Comparison of ENCODE assay signal across 29 cellular contexts in the genomic region with DNA sequence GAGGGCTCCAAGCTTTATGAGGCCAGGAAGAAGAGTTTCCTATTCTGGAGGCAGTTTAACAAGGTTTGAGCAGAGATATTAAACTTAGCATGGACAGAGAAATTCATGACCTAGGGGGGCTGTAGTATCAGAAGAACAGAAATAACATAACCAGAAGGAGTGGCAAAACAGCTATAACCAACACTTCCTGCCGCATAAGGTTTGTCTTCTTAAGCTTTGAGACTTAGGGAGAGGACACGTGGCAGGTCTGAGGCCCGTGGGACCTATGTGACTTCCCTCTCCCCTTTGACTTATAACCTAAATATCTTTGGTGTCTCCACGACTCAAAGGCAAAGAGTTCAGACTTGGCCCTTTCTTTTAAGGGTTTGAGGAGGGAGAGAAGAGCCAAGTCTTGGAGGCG.
"Had no signal": no experiment of that assay in that cellular context is flagged by ENCODE, and none has a peak within 500 bp of the region (broad histone marks: within the 10 kb centered on the region; RNA-seq: fewer than 3 reads in every experiment).

No MANE protein-coding gene starts in this region.

- H3K9ac ChIP-seq: neural progenitor cell, parathyroid adenoma had no signal

- H2AFZ ChIP-seq: neural progenitor cell, parathyroid adenoma had no signal

- H3K9me3 Mint-ChIP-seq: activated T-cell treated with anti-CD3 and anti-CD28 coated beads, Interleukin-2, amount 50 U/mL, for 4 hours; activated T-helper 17 cell treated with anti-CD3 and anti-CD28 coated beads, Interleukin-2, amount 50 U/mL, for 72 hours; mesothelial cell of epicardium; naive thymus-derived CD4-positive, alpha-beta T cell; neural progenitor cell; stimulated activated naive B cell treated with anti-CD40 and anti-IgM and Interleukin-4, amounts not matched to agents 10 μg/mL and 1 μg/mL and 100 μg/mL, for 72 hours; T-helper 1 cell treated with Interleukin-12 subunit alpha and Interleukin-12 subunit beta and Interleukin-4 antibody, amounts not matched to agents 30 μg/mL and 1 μg/mL, for 36 hours had no signal

- H3K36me3 Mint-ChIP-seq: naive thymus-derived CD4-positive, alpha-beta T cell had no signal

- H3K4me2 ChIP-seq: neural progenitor cell had no signal

- H3K27me3 ChIP-seq: adrenal gland, body of pancreas, colonic mucosa, neural progenitor cell, sigmoid colon, transverse colon had no signal

- DNase-seq: activated CD4-positive, alpha-beta T cell treated with anti-CD3 and anti-CD28 coated beads for 4 hours; activated CD4-positive, alpha-beta T cell treated with anti-CD3 and anti-CD28 coated beads, Interleukin-2, amount 50 U/mL, for 4 hours; activated gamma-delta T cell treated with Interleukin-2 at 50 U/mL for 16 hours; activated naive CD4-positive, alpha-beta T cell treated with anti-CD3 and anti-CD28 coated beads, Interleukin-2, amount 50 U/mL, for 16 hours; activated T-cell treated with anti-CD3 and anti-CD28 coated beads, Interleukin-2, amount 50 U/mL, for 4 hours; adrenal gland; aorta; body of pancreas; cerebellar nuclear complex; colonic mucosa; effector CD8-positive, alpha-beta T cell; islet precursor cell; left ventricle myocardium superior; occipital lobe; psoas muscle; sigmoid colon; small intestine; stimulated activated CD4-positive, alpha-beta T cell treated with anti-CD3 and anti-CD28 coated beads, Interleukin-4, amount 100 ng/mL, for 4 hours; stimulated activated CD8-positive, alpha-beta memory T cell treated with anti-CD3 and anti-CD28 coated beads, Interleukin-4, amount 100 ng/mL, for 48 hours; stimulated activated naive B cell treated with anti-CD40 and anti-IgM and Interleukin-4, amounts not matched to agents 10 μg/mL and 1 μg/mL and 100 μg/mL, for 72 hours; T-helper 9 cell; transverse colon had no signal

- H3K9me3 ChIP-seq: adrenal gland, body of pancreas, colonic mucosa, psoas muscle, sigmoid colon, transverse colon had no signal

- H3K4me3 ChIP-seq: adrenal gland, body of pancreas, colonic mucosa, neural progenitor cell, psoas muscle, sigmoid colon, transverse colon had no signal

- H3K27ac Mint-ChIP-seq: stimulated activated naive B cell treated with anti-CD40 and anti-IgM and Interleukin-4, amounts not matched to agents 10 μg/mL and 1 μg/mL and 100 μg/mL, for 72 hours; T-helper 1 cell treated with Interleukin-12 subunit alpha and Interleukin-12 subunit beta and Interleukin-4 antibody, amounts not matched to agents 30 μg/mL and 1 μg/mL, for 36 hours had no signal

- ATAC-seq: activated T-cell treated with anti-CD3 and anti-CD28 coated beads, Interleukin-2, amount 50 U/mL, for 4 hours; activated T-helper 17 cell treated with anti-CD3 and anti-CD28 coated beads, Interleukin-2, amount 50 U/mL, for 72 hours; body of pancreas; left ventricle myocardium superior; naive thymus-derived CD4-positive, alpha-beta T cell; psoas muscle; stimulated activated naive B cell treated with anti-CD40 and anti-IgM and Interleukin-4, amounts not matched to agents 10 μg/mL and 1 μg/mL and 100 μg/mL, for 72 hours had no signal

- H3K27ac ChIP-seq: adrenal gland, body of pancreas, colonic mucosa, neural progenitor cell, parathyroid adenoma, psoas muscle, sigmoid colon, transverse colon, VCaP had no signal

- H3K27me3 Mint-ChIP-seq: activated T-helper 17 cell treated with anti-CD3 and anti-CD28 coated beads, Interleukin-2, amount 50 U/mL, for 72 hours; naive thymus-derived CD4-positive, alpha-beta T cell; stimulated activated naive B cell treated with anti-CD40 and anti-IgM and Interleukin-4, amounts not matched to agents 10 μg/mL and 1 μg/mL and 100 μg/mL, for 72 hours had no signal

- H3K36me3 ChIP-seq: adrenal gland, colonic mucosa, neural progenitor cell, sigmoid colon, transverse colon had no signal

- H3K4me3 Mint-ChIP-seq: activated T-cell treated with anti-CD3 and anti-CD28 coated beads, Interleukin-2, amount 50 U/mL, for 4 hours; activated T-helper 17 cell treated with anti-CD3 and anti-CD28 coated beads, Interleukin-2, amount 50 U/mL, for 72 hours; mesothelial cell of epicardium; neural progenitor cell; stimulated activated naive B cell treated with anti-CD40 and anti-IgM and Interleukin-4, amounts not matched to agents 10 μg/mL and 1 μg/mL and 100 μg/mL, for 72 hours; T-helper 1 cell treated with Interleukin-12 subunit alpha and Interleukin-12 subunit beta and Interleukin-4 antibody, amounts not matched to agents 30 μg/mL and 1 μg/mL, for 36 hours had no signal

- H3K4me1 ChIP-seq: adrenal gland, body of pancreas, colonic mucosa, neural progenitor cell, parathyroid adenoma, psoas muscle, sigmoid colon, transverse colon had no signal
